Comparison of ENCODE assay signal across 30 cellular contexts in genomic region chr3:177299250-177299649, GRCh38.
"Had no signal": no experiment of that assay in that cellular context is flagged by ENCODE, and none has a peak within 500 bp of the region (broad histone marks: within the 10 kb centered on the region; RNA-seq: fewer than 3 reads in every experiment).

No MANE protein-coding gene starts in this region.

- DNase-seq: activated CD4-positive, alpha-beta T cell treated with anti-CD3 and anti-CD28 coated beads for 36 hours; activated CD4-positive, alpha-beta T cell treated with anti-CD3 and anti-CD28 coated beads, Interleukin-2, amount 50 U/mL, for 4 hours; activated CD4-positive, CD25-positive, alpha-beta regulatory T cell; activated CD8-positive, alpha-beta memory T cell treated with anti-CD3 and anti-CD28 coated beads, Interleukin-2, amount 50 U/mL, for 4 hours; activated effector memory CD4-positive, alpha-beta T cell treated with anti-CD3 and anti-CD28 coated beads, Interleukin-2, amount 50 U/mL, for 16 hours; activated naive CD4-positive, alpha-beta T cell treated with anti-CD3 and anti-CD28 coated beads for 36 hours; activated naive CD8-positive, alpha-beta T cell treated with anti-CD3 and anti-CD28 coated beads for 36 hours; activated T-cell treated with anti-CD3 and anti-CD28 coated beads, Interleukin-2, amount 50 U/mL, for 1 hour; cerebellar nuclear complex; hippocampal formation; left cardiac atrium; mammary epithelial cell; naive thymus-derived CD8-positive, alpha-beta T cell; occipital lobe; right cardiac atrium; stimulated activated CD4-positive, alpha-beta T cell treated with anti-CD3 and anti-CD28 coated beads, Interleukin-12 subunit alpha, Interleukin-12 subunit beta, amount 100 ng/mL, for 4 hours; stimulated activated CD4-positive, alpha-beta T cell treated with anti-CD3 and anti-CD28 coated beads, Interleukin-4, amount 100 ng/mL, for 24 hours; stimulated activated naive CD8-positive, alpha-beta T cell treated with anti-CD3 and anti-CD28 coated beads, Interleukin-15, amount 100 ng/mL, for 72 hours; T-cell; tibial artery had no signal

- H3K27me3 Mint-ChIP-seq: activated CD4-positive, alpha-beta T cell treated with anti-CD3 and anti-CD28 coated beads for 36 hours; activated naive CD8-positive, alpha-beta T cell treated with anti-CD3 and anti-CD28 coated beads for 36 hours; brain; naive thymus-derived CD8-positive, alpha-beta T cell; stimulated activated naive CD8-positive, alpha-beta T cell treated with anti-CD3 and anti-CD28 coated beads, Interleukin-15, amount 100 ng/mL, for 72 hours; T-cell had no signal

- ATAC-seq: activated CD4-positive, alpha-beta T cell treated with anti-CD3 and anti-CD28 coated beads for 36 hours; naive thymus-derived CD8-positive, alpha-beta T cell; stimulated activated effector memory CD8-positive, alpha-beta T cell treated with anti-CD3 and anti-CD28 coated beads, Interleukin-12 subunit alpha, Interleukin-12 subunit beta, amount 100 ng/mL, for 72 hours; stimulated activated naive CD8-positive, alpha-beta T cell treated with anti-CD3 and anti-CD28 coated beads, Interleukin-15, amount 100 ng/mL, for 72 hours; T-cell had no signal

- H3K9me3 ChIP-seq: ascending aorta, gastroesophageal sphincter, tibial artery had no signal

- H3K27ac ChIP-seq: cardiac muscle cell, gastroesophageal sphincter, neural progenitor cell, parathyroid adenoma had no signal

- H3K4me3 ChIP-seq: ascending aorta, cardiac muscle cell, gastroesophageal sphincter, neural progenitor cell, tibial artery had no signal

- H3K36me3 Mint-ChIP-seq: activated naive CD8-positive, alpha-beta T cell treated with anti-CD3 and anti-CD28 coated beads for 36 hours; brain; mesothelial cell of epicardium; naive thymus-derived CD8-positive, alpha-beta T cell; neural progenitor cell; stimulated activated effector memory CD8-positive, alpha-beta T cell treated with anti-CD3 and anti-CD28 coated beads, Interleukin-12 subunit alpha, Interleukin-12 subunit beta, amount 100 ng/mL, for 72 hours; T-cell had no signal

- H3K4me1 Mint-ChIP-seq: activated CD4-positive, alpha-beta T cell treated with anti-CD3 and anti-CD28 coated beads for 36 hours; stimulated activated effector memory CD8-positive, alpha-beta T cell treated with anti-CD3 and anti-CD28 coated beads, Interleukin-12 subunit alpha, Interleukin-12 subunit beta, amount 100 ng/mL, for 72 hours; T-cell had no signal

- H3K4me1 ChIP-seq: neural progenitor cell, parathyroid adenoma had no signal

- H3K36me3 ChIP-seq: ascending aorta, cardiac muscle cell, gastroesophageal sphincter, neural progenitor cell, tibial artery had no signal

- H3K27ac Mint-ChIP-seq: activated CD4-positive, alpha-beta T cell treated with anti-CD3 and anti-CD28 coated beads for 36 hours; activated naive CD4-positive, alpha-beta T cell treated with anti-CD3 and anti-CD28 coated beads for 36 hours; activated naive CD8-positive, alpha-beta T cell treated with anti-CD3 and anti-CD28 coated beads for 36 hours; activated T-helper 1 cell treated with anti-CD3 and anti-CD28 coated beads, Interleukin-12 subunit alpha, Interleukin-12 subunit beta, Interleukin-2, Interleukin-4 antibody, amounts not matched to agents 30 ng/mL and 10 ng/mL and 1 ng/mL, durations not matched to agents 14 hours and 24 hours and 36 hours; mesothelial cell of epicardium; naive thymus-derived CD8-positive, alpha-beta T cell; stimulated activated effector memory CD8-positive, alpha-beta T cell treated with anti-CD3 and anti-CD28 coated beads, Interleukin-12 subunit alpha, Interleukin-12 subunit beta, amount 100 ng/mL, for 72 hours; stimulated activated naive CD8-positive, alpha-beta T cell treated with anti-CD3 and anti-CD28 coated beads, Interleukin-15, amount 100 ng/mL, for 72 hours; T-cell; T-helper 2 cell treated with Interferon-gamma antibody and Interleukin-4, amounts not matched to agents 5 μg/mL and 100 μg/mL, for 36 hours had no signal

- H3K9ac ChIP-seq: neural progenitor cell, parathyroid adenoma had no signal

- H3K4me3 Mint-ChIP-seq: activated CD4-positive, alpha-beta T cell treated with anti-CD3 and anti-CD28 coated beads for 36 hours; activated naive CD4-positive, alpha-beta T cell treated with anti-CD3 and anti-CD28 coated beads for 36 hours; activated naive CD8-positive, alpha-beta T cell treated with anti-CD3 and anti-CD28 coated beads for 36 hours; activated T-helper 1 cell treated with anti-CD3 and anti-CD28 coated beads, Interleukin-12 subunit alpha, Interleukin-12 subunit beta, Interleukin-2, Interleukin-4 antibody, amounts not matched to agents 30 ng/mL and 10 ng/mL and 1 ng/mL, durations not matched to agents 14 hours and 24 hours and 36 hours; brain; mesothelial cell of epicardium; naive thymus-derived CD8-positive, alpha-beta T cell; neural progenitor cell; stimulated activated effector memory CD8-positive, alpha-beta T cell treated with anti-CD3 and anti-CD28 coated beads, Interleukin-12 subunit alpha, Interleukin-12 subunit beta, amount 100 ng/mL, for 72 hours; stimulated activated naive CD8-positive, alpha-beta T cell treated with anti-CD3 and anti-CD28 coated beads, Interleukin-15, amount 100 ng/mL, for 72 hours; T-cell; T-helper 2 cell treated with Interferon-gamma antibody and Interleukin-4, amounts not matched to agents 5 μg/mL and 100 μg/mL, for 36 hours had no signal

- H3K27me3 ChIP-seq: ascending aorta, cardiac muscle cell, gastroesophageal sphincter, neural progenitor cell, tibial artery had no signal

- H3K9me3 Mint-ChIP-seq: activated naive CD4-positive, alpha-beta T cell treated with anti-CD3 and anti-CD28 coated beads for 36 hours; activated naive CD8-positive, alpha-beta T cell treated with anti-CD3 and anti-CD28 coated beads for 36 hours; activated T-helper 1 cell treated with anti-CD3 and anti-CD28 coated beads, Interleukin-12 subunit alpha, Interleukin-12 subunit beta, Interleukin-2, Interleukin-4 antibody, amounts not matched to agents 30 ng/mL and 10 ng/mL and 1 ng/mL, durations not matched to agents 14 hours and 24 hours and 36 hours; brain; mesothelial cell of epicardium; naive thymus-derived CD8-positive, alpha-beta T cell; neural progenitor cell; stimulated activated effector memory CD8-positive, alpha-beta T cell treated with anti-CD3 and anti-CD28 coated beads, Interleukin-12 subunit alpha, Interleukin-12 subunit beta, amount 100 ng/mL, for 72 hours; stimulated activated naive CD8-positive, alpha-beta T cell treated with anti-CD3 and anti-CD28 coated beads, Interleukin-15, amount 100 ng/mL, for 72 hours; T-cell; T-helper 2 cell treated with Interferon-gamma antibody and Interleukin-4, amounts not matched to agents 5 μg/mL and 100 μg/mL, for 36 hours had no signal
